In the genomic region with DNA sequence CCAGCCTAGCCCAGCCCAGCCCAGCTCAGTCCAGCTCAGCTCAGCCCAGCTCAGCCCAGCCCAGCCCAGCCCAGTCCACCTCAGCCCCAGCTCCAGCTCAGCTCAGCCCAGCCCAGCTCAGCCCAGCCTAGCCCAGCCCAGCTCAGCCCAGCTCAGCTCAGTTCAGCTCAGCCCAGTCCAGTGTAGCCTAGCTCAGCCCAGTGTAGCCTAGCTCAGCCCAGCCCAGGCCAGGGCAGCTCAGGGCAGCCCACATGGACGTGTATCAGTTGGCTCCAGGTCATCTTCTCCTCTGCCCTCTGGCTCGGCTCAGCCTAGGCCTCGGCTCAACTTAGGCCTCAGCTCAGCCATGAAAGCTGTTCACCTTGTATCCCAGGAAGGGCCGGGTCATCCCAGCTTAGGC, we compare ENCODE assay signal across 13 cellular contexts.
"Had no signal": no experiment of that assay in that cellular context is flagged by ENCODE, and none has a peak within 500 bp of the region (broad histone marks: within the 10 kb centered on the region; RNA-seq: fewer than 3 reads in every experiment).

No MANE protein-coding gene starts in this region.

- H3K4me1 ChIP-seq: adrenal gland, gastroesophageal sphincter, heart right ventricle, psoas muscle, sigmoid colon, tibial artery had no signal

- ATAC-seq: gastroesophageal sphincter, heart right ventricle, psoas muscle had no signal

- H3K4me3 Mint-ChIP-seq: neural crest cell, T-cell had no signal

- H3K27ac ChIP-seq: adrenal gland, gastroesophageal sphincter, heart right ventricle, psoas muscle, sigmoid colon, tibial artery had no signal

- H3K36me3 ChIP-seq: adrenal gland, gastroesophageal sphincter, heart right ventricle, sigmoid colon, tibial artery had no signal

- H3K36me3 Mint-ChIP-seq: T-cell had no signal

- H3K27ac Mint-ChIP-seq: T-cell had no signal

- H3K9me3 Mint-ChIP-seq: neural crest cell, T-cell had no signal

- H3K9me3 ChIP-seq: adrenal gland, gastroesophageal sphincter, heart right ventricle, psoas muscle, sigmoid colon, tibial artery had no signal

- H3K27me3 ChIP-seq: adrenal gland, gastroesophageal sphincter, heart right ventricle, sigmoid colon, tibial artery had no signal

- DNase-seq: activated CD4-positive, CD25-positive, alpha-beta regulatory T cell treated with anti-CD3 and anti-CD28 coated beads, Interleukin-2, amount 50 U/mL, for 72 hours; activated naive CD4-positive, alpha-beta T cell treated with anti-CD3 and anti-CD28 coated beads, Interleukin-2, amount 50 U/mL, for 16 hours; adrenal gland; heart right ventricle; mammary epithelial cell; psoas muscle; sigmoid colon; stimulated activated CD4-positive, alpha-beta T cell treated with anti-CD3 and anti-CD28 coated beads, Interleukin-1b, Interleukin-23, amount 100 ng/mL, for 48 hours; T-cell; T-helper 9 cell; tibial artery had no signal

- H3K4me3 ChIP-seq: adrenal gland, gastroesophageal sphincter, heart right ventricle, psoas muscle, sigmoid colon, tibial artery had no signal

- H3K4me1 Mint-ChIP-seq: neural crest cell, T-cell had no signal
